Comparison of ENCODE assay signal across 8 cellular contexts in genomic region chr1:168739908-168740307, GRCh38. TPM values are rescaled to one million over a fixed set of nuclear protein-coding genes. Genes with fewer than 3 reads are reported as not detected.
"Had no signal": no experiment of that assay in that cellular context is flagged by ENCODE, and none has a peak within 500 bp of the region (broad histone marks: within the 10 kb centered on the region; RNA-seq: fewer than 3 reads in every experiment).

No MANE protein-coding gene starts in this region.

- DNase-seq: H9, HCEC 1CT, IMR-90 had no signal

- H3K9me3 Mint-ChIP-seq: GM23338, H9 had no signal

- ATAC-seq: GM23338, K562 had no signal

- H3K27ac ChIP-seq: HL-60 had no signal

- H3K4me3 Mint-ChIP-seq: GM23338, H9 had no signal

- H3K4me1 Mint-ChIP-seq: GM23338, H9 had no signal

- H3K4me2 ChIP-seq: GM23338 had no signal

- H2AFZ ChIP-seq: GM23338 had no signal

- H3K4me3 ChIP-seq: GM23338, K562 had no signal

- H3K27ac Mint-ChIP-seq: GM23338, H9 had no signal

RNA-seq across cellular contexts. Expression of gene DPT, which starts 10.9 kb away (rescaled TPM):
- total RNA-seq: GM23338, H1, H9, HT1080, IMR-90, K562 had no signal
- polyA plus RNA-seq: GM23338, H1, IMR-90, K562 had no signal
